In genomic region chr4:85499573-85499972, GRCh38 we compare ENCODE assay signal across 15 cellular contexts. TPM values are rescaled to one million over a fixed set of nuclear protein-coding genes. Genes with fewer than 3 reads are reported as not detected.
"Had no signal": no experiment of that assay in that cellular context is flagged by ENCODE, and none has a peak within 500 bp of the region (broad histone marks: within the 10 kb centered on the region; RNA-seq: fewer than 3 reads in every experiment).

No MANE protein-coding gene starts in this region.

- H3K27me3 Mint-ChIP-seq: natural killer cell treated with Interleukin-12 subunit alpha and Interleukin-12 subunit beta and Interleukin-15 and Interleukin-18, amount 100 ng/mL, for 72 hours; stimulated activated naive CD8-positive, alpha-beta T cell treated with anti-CD3 and anti-CD28 coated beads, Interleukin-15, amount 100 ng/mL, for 72 hours had no signal

- H3K27me3 ChIP-seq: cardiac muscle cell, esophagus muscularis mucosa, sigmoid colon, upper lobe of left lung had no signal

- H3K36me3 Mint-ChIP-seq: activated naive CD8-positive, alpha-beta T cell treated with anti-CD3 and anti-CD28 coated beads for 36 hours had no signal

- DNase-seq: activated CD4-positive, alpha-beta T cell treated with anti-CD3 and anti-CD28 coated beads, Interleukin-2, amount 50 U/mL, for 4 hours; activated naive CD8-positive, alpha-beta T cell treated with anti-CD3 and anti-CD28 coated beads for 36 hours; amygdala; dermis blood vessel endothelial cell; effector memory CD4-positive, alpha-beta T cell; sigmoid colon; stimulated activated naive CD8-positive, alpha-beta T cell treated with anti-CD3 and anti-CD28 coated beads, Interleukin-15, amount 100 ng/mL, for 72 hours; upper lobe of left lung; WERI-Rb-1 had no signal

- H3K27ac Mint-ChIP-seq: activated naive CD8-positive, alpha-beta T cell treated with anti-CD3 and anti-CD28 coated beads for 36 hours; activated T-helper 1 cell treated with anti-CD3 and anti-CD28 coated beads, Interleukin-12 subunit alpha, Interleukin-12 subunit beta, Interleukin-2, Interleukin-4 antibody, amounts not matched to agents 30 ng/mL and 10 ng/mL and 1 ng/mL, durations not matched to agents 14 hours and 24 hours and 36 hours; natural killer cell treated with Interleukin-12 subunit alpha and Interleukin-12 subunit beta and Interleukin-15 and Interleukin-18, amount 100 ng/mL, for 72 hours; stimulated activated naive CD8-positive, alpha-beta T cell treated with anti-CD3 and anti-CD28 coated beads, Interleukin-15, amount 100 ng/mL, for 72 hours had no signal

- H3K4me1 Mint-ChIP-seq: activated naive CD8-positive, alpha-beta T cell treated with anti-CD3 and anti-CD28 coated beads for 36 hours; stimulated activated naive CD8-positive, alpha-beta T cell treated with anti-CD3 and anti-CD28 coated beads, Interleukin-15, amount 100 ng/mL, for 72 hours had no signal

- H3K4me3 Mint-ChIP-seq: activated naive CD8-positive, alpha-beta T cell treated with anti-CD3 and anti-CD28 coated beads for 36 hours; activated T-helper 1 cell treated with anti-CD3 and anti-CD28 coated beads, Interleukin-12 subunit alpha, Interleukin-12 subunit beta, Interleukin-2, Interleukin-4 antibody, amounts not matched to agents 30 ng/mL and 10 ng/mL and 1 ng/mL, durations not matched to agents 14 hours and 24 hours and 36 hours; natural killer cell treated with Interleukin-12 subunit alpha and Interleukin-12 subunit beta and Interleukin-15 and Interleukin-18, amount 100 ng/mL, for 72 hours; stimulated activated naive CD8-positive, alpha-beta T cell treated with anti-CD3 and anti-CD28 coated beads, Interleukin-15, amount 100 ng/mL, for 72 hours had no signal

- H3K27ac ChIP-seq: cardiac muscle cell, esophagus muscularis mucosa, sigmoid colon, WERI-Rb-1 had no signal

- H3K9me3 ChIP-seq: esophagus muscularis mucosa, sigmoid colon, upper lobe of left lung had no signal

- H3K4me3 ChIP-seq: cardiac muscle cell, esophagus muscularis mucosa, sigmoid colon, upper lobe of left lung had no signal

- H3K36me3 ChIP-seq: cardiac muscle cell, esophagus muscularis mucosa, sigmoid colon, upper lobe of left lung, WERI-Rb-1 had no signal

- ATAC-seq: natural killer cell treated with Interleukin-12 subunit alpha and Interleukin-12 subunit beta and Interleukin-15 and Interleukin-18, amount 100 ng/mL, for 72 hours; stimulated activated naive CD8-positive, alpha-beta T cell treated with anti-CD3 and anti-CD28 coated beads, Interleukin-15, amount 100 ng/mL, for 72 hours had no signal

- H3K9me3 Mint-ChIP-seq: activated naive CD8-positive, alpha-beta T cell treated with anti-CD3 and anti-CD28 coated beads for 36 hours; activated T-helper 1 cell treated with anti-CD3 and anti-CD28 coated beads, Interleukin-12 subunit alpha, Interleukin-12 subunit beta, Interleukin-2, Interleukin-4 antibody, amounts not matched to agents 30 ng/mL and 10 ng/mL and 1 ng/mL, durations not matched to agents 14 hours and 24 hours and 36 hours; stimulated activated naive CD8-positive, alpha-beta T cell treated with anti-CD3 and anti-CD28 coated beads, Interleukin-15, amount 100 ng/mL, for 72 hours had no signal

RNA-seq across cellular contexts. Expression of gene ARHGAP24, which starts 24.6 kb away (rescaled TPM):
- total RNA-seq: activated CD8-positive, alpha-beta memory T cell treated with anti-CD3 and anti-CD28 coated beads for 36 hours; activated T-helper 1 cell treated with anti-CD3 and anti-CD28 coated beads, Interleukin-12 subunit alpha, Interleukin-12 subunit beta, Interleukin-2, Interleukin-4 antibody, amounts not matched to agents 30 ng/mL and 10 ng/mL and 1 ng/mL, durations not matched to agents 14 hours and 24 hours and 36 hours; T-helper 2 cell treated with Interferon-gamma antibody and Interleukin-4, amounts not matched to agents 100 ng/mL and 5 ng/mL, for 36 hours had no signal
